Comparison of ENCODE assay signal across 8 cellular contexts in genomic region chr10:130136214-130137076, GRCh38. TPM values are rescaled to one million over a fixed set of nuclear protein-coding genes. Genes with fewer than 3 reads are reported as not detected.
DNase-seq lines count a peak whose midpoint lies in the region; ATAC-seq, FAIRE-seq and TF ChIP-seq lines count a peak whose summit lies in the region.

Gene GLRX3, plus strand, starts transcription at chr10:130136391. Its CDS starts 30 bp downstream, at chr10:130136421.

- H3K27ac ChIP-seq in ascending aorta (peak within 1 kb of the TSS; percentile 77 to 82), right cardiac atrium (ENCODE audit: low read length) (peak within 1 kb of the TSS; percentile 83), rectal smooth muscle tissue (ENCODE audit: low read depth, low read length) (peak within 1 kb of the TSS; percentile 72), vagina (peak within 1 kb of the TSS; percentile 86)

- H3K9ac ChIP-seq in rectal smooth muscle tissue (ENCODE audit: low read length) = peak within 1 kb of the TSS; percentile 73

- H3K36me3 ChIP-seq in ascending aorta (no peaks in the 10 kb centered on the region), rectal smooth muscle tissue (ENCODE audit: control insufficient read depth, insufficient read depth, low read length) (no peaks in the 10 kb centered on the region), vagina (no peaks in the 10 kb centered on the region)

- ATAC-seq in HG02623 (IDR thresholded peaks at IDR 0.05; ENCODE audit: unreplicated experiment) (peak; percentile 84), right cardiac atrium (peak; percentile 97)

- WGBS in right cardiac atrium = under 1% methylated on average over 98 of the region's 98 CpGs

- H3K27me3 ChIP-seq in ascending aorta (no peaks in the 10 kb centered on the region), right cardiac atrium (ENCODE audit: control insufficient read depth, insufficient read depth) (no peaks in the 10 kb centered on the region), rectal smooth muscle tissue (ENCODE audit: control insufficient read depth, insufficient read depth, low read length) (no peaks in the 10 kb centered on the region), vagina (no peaks in the 10 kb centered on the region)

- FAIRE-seq in GM12892 (lab: Jason Lieb, UNC) = peak; percentile 96

- TF ChIP-seq POLR2A in GM12892 (IDR thresholded peaks at IDR 0.05; ENCODE audit: low read depth, low read length) (peak; percentile 69; the same call in 1 of the 2 replicates), vagina (IDR thresholded peaks at IDR 0.05) (no peak)

- TF ChIP-seq CTCF in ascending aorta (IDR thresholded peaks at IDR 0.05) (no peak), vagina (IDR thresholded peaks at IDR 0.05) (peak in 1 of 3 experiments; percentile 20)

- DNase-seq in GM12892 (ENCODE audit: insufficient read length) = peak; percentile 91
- DNase-seq in NCI-H128 (lab: John Stamatoyannopoulos, UW; ENCODE audit: unreplicated experiment) = peak; percentile 55
- DNase-seq in T-helper 2 cell = peak; percentile 80 to 91 (median 87)
- DNase-seq in ascending aorta (ENCODE audit: low spot score in 2 of 2) = peak; percentile 42 to 93
- peak; percentile 93 to 98 (median 96) for DNase-seq in right cardiac atrium
- no peak for DNase-seq in vagina (ENCODE audit: extremely low spot score in 2 of 2)

- peak within 1 kb of the TSS; percentile 95 to 98 for H3K4me3 ChIP-seq in ascending aorta
- peak within 1 kb of the TSS; percentile 85 for H3K4me3 ChIP-seq in right cardiac atrium (ENCODE audit: low read length)
- H3K4me3 ChIP-seq in rectal smooth muscle tissue (ENCODE audit: low read length) = peak within 1 kb of the TSS; percentile 67
- H3K4me3 ChIP-seq in vagina = peak within 1 kb of the TSS; percentile 79 to 100

- H3K4me1 ChIP-seq in ascending aorta = peaks cover 10 to 25% of the 10 kb centered on the region in 2 donors
- H3K4me1 ChIP-seq in right cardiac atrium (ENCODE audit: control insufficient read depth, insufficient read depth, low read length) = peaks cover 4% of the 10 kb centered on the region
- H3K4me1 ChIP-seq in rectal smooth muscle tissue (ENCODE audit: control insufficient read depth, insufficient read depth, low read length) = peaks cover 14% of the 10 kb centered on the region
- peaks cover 52% of the 10 kb centered on the region for H3K4me1 ChIP-seq in vagina

- H3K9me3 ChIP-seq in ascending aorta (no peaks in the 10 kb centered on the region), right cardiac atrium (ENCODE audit: control insufficient read depth, low read length) (no peaks in the 10 kb centered on the region), vagina (no peaks in the 10 kb centered on the region)

- intact Hi-C loops in ascending aorta (cut with DNase I) = loop anchor here (1.0 to 5.0 kb wide), 2 partner anchors 26 to 174 kb away; partner anchors contain the start of genes C10orf143 and EBF3
- intact Hi-C loops in right cardiac atrium (cut with DNase I) = no loop called here
- intact Hi-C loops in vagina (cut with DNase I) = no loop called here

RNA-seq across cellular contexts. Expression of gene GLRX3, which starts in this region (rescaled TPM):
- 131 TPM for polyA plus RNA-seq in GM12892 (2012; ENCODE audit: missing spikeins)
- total RNA-seq in ascending aorta = 30.7 TPM
- 10 to 100 TPM; 52.8 to 60.0 (median 57.0) TPM for total RNA-seq in right cardiac atrium
- 62.5 TPM for polyA plus RNA-seq in right cardiac atrium
- total RNA-seq in vagina = 41.3 TPM

Comparison
In these comparisons a context has a peak if more than half of its experiments do, and no peak if none do; other contexts are left out.
1. DNase-seq: peak in GM12892 (single experiment), NCI-H128 (single experiment), T-helper 2 cell (5 of 5), ascending aorta (2 of 2) and right cardiac atrium (3 of 3); none in vagina (0 of 2).
2. Peak in every context shown above with its lines, with median percentiles within 50 percentile points of each other: H3K27ac ChIP-seq and H3K4me3 ChIP-seq.